In genomic region chr11:44243633-44244343, GRCh38 we compare ENCODE assay signal across 12 cellular contexts.
DNase-seq lines count a peak whose midpoint lies in the region; ATAC-seq and TF ChIP-seq lines count a peak whose summit lies in the region.
"Had no signal": no experiment of that assay in that cellular context is flagged by ENCODE, and none has a peak within 500 bp of the region (broad histone marks: within the 10 kb centered on the region; RNA-seq: fewer than 3 reads in every experiment).

No MANE protein-coding gene starts in this region.

- CTCF ChIA-PET in RWPE1 (lab: Yijun Ruan, JAX): no interaction called here

- no peak overlapping the region for H3K27ac ChIP-seq in RWPE1
- H3K27ac ChIP-seq in osteoblast (ENCODE audit: low read depth, low read length): peak overlapping the region; percentile 19
- H3K27ac ChIP-seq in esophagus muscularis mucosa (replicated peaks in 1 of 4): no peak overlapping the region
- H3K27ac ChIP-seq: sigmoid colon had no signal

- DNase-seq in GM03348 (ENCODE audit: low spot score) (peak; percentile 72), RWPE1 (ENCODE audit: low spot score) (peak; percentile 26), fibroblast of peridontal ligament (ENCODE audit: extremely low read depth) (peak; percentile 46), osteoblast (ENCODE audit: insufficient read length, low spot score, missing footprints) (peak; percentile 73), esophagus muscularis mucosa (ENCODE audit: extremely low spot score) (no peak), GF-D8 (lab: John Stamatoyannopoulos, UW) (no peak), NCI-H774 (lab: John Stamatoyannopoulos, UW) (no peak)
- no peak for DNase-seq in activated T-cell treated with anti-CD3 and anti-CD28 coated beads, Interleukin-2, amount 50 U/mL, for 72 hours
- DNase-seq: left cardiac atrium, NCI-H2227 treated with DMSO at 0.1 percent for 48 hours had no signal

- 74% methylated on average over 6 of the region's 6 CpGs for WGBS in esophagus muscularis mucosa

- H3K27me3 Mint-ChIP-seq in activated T-cell treated with anti-CD3 and anti-CD28 coated beads, Interleukin-2, amount 50 U/mL, for 72 hours (ENCODE audit: low read depth): no peaks in the 10 kb centered on the region
- H3K27me3 Mint-ChIP-seq: dendritic cell treated with granulocyte-macrophage colony-stimulating factor and Interleukin-4, amounts not matched to agents 40 ng/mL and 50 ng/mL, for 4 days had no signal

- H2AFZ ChIP-seq in osteoblast (ENCODE audit: low read length): no peak overlapping the region

- H3K4me1 ChIP-seq in osteoblast (ENCODE audit: insufficient read depth, low read length) (peaks cover 50% of the 10 kb centered on the region), esophagus muscularis mucosa (peaks cover 14 to 25% (median 19%) of the 10 kb centered on the region in 4 donors)

- TF ChIP-seq CTCF in RWPE1 (conservative IDR thresholded peaks at IDR 0.05; ENCODE audit: low read depth): no peak
- TF ChIP-seq CTCF in osteoblast (IDR thresholded peaks at IDR 0.05; ENCODE audit: extremely low read depth, low read depth, low read length): no peak
- TF ChIP-seq CTCF in esophagus muscularis mucosa (IDR thresholded peaks at IDR 0.05): no peak

- H3K36me3 Mint-ChIP-seq in activated T-cell treated with anti-CD3 and anti-CD28 coated beads, Interleukin-2, amount 50 U/mL, for 72 hours (ENCODE audit: insufficient read depth in 2 of 2): peaks cover 0 to 2% of the 10 kb centered on the region in 2 donors

- H3K4me3 ChIP-seq in osteoblast (ENCODE audit: insufficient read depth, low read length): no peak overlapping the region
- no peak overlapping the region for H3K4me3 ChIP-seq in esophagus muscularis mucosa
- H3K4me3 ChIP-seq: sigmoid colon had no signal

- TF ChIP-seq POLR2A in esophagus muscularis mucosa (IDR thresholded peaks at IDR 0.05; ENCODE audit: low read depth): no peak

- H3K27me3 ChIP-seq in osteoblast (ENCODE audit: insufficient read depth, low read length) (no peaks in the 10 kb centered on the region), esophagus muscularis mucosa (no peaks in the 10 kb centered on the region)
- H3K27me3 ChIP-seq: sigmoid colon had no signal

- POLR2A ChIA-PET in RWPE1 (lab: Yijun Ruan, JAX; ENCODE audit: low non-redundant PET): interaction anchor here (0.5 kb wide), 1 partner anchor 312 kb away, joined by 9 read pairs; no protein-coding TSS in a partner anchor

- no peak for ATAC-seq in activated T-cell treated with anti-CD3 and anti-CD28 coated beads, Interleukin-2, amount 50 U/mL, for 72 hours (replicated peaks in 1 of 2)

- H3K9me3 Mint-ChIP-seq in activated T-cell treated with anti-CD3 and anti-CD28 coated beads, Interleukin-2, amount 50 U/mL, for 72 hours: no peaks in the 10 kb centered on the region
- H3K9me3 Mint-ChIP-seq: dendritic cell treated with granulocyte-macrophage colony-stimulating factor and Interleukin-4, amounts not matched to agents 40 ng/mL and 50 ng/mL, for 4 days had no signal

- H3K27ac Mint-ChIP-seq in activated T-cell treated with anti-CD3 and anti-CD28 coated beads, Interleukin-2, amount 50 U/mL, for 72 hours: no peak overlapping the region
- H3K27ac Mint-ChIP-seq: dendritic cell treated with granulocyte-macrophage colony-stimulating factor and Interleukin-4, amounts not matched to agents 40 ng/mL and 50 ng/mL, for 4 days had no signal

- no peak for TF ChIP-seq EP300 in esophagus muscularis mucosa (IDR thresholded peaks at IDR 0.05)

- H4K20me1 ChIP-seq in osteoblast (ENCODE audit: insufficient read depth, low read length): no peaks in the 10 kb centered on the region

- H3K9me3 ChIP-seq in osteoblast (ENCODE audit: low read depth, low read length) (no peaks in the 10 kb centered on the region), esophagus muscularis mucosa (no peaks in the 10 kb centered on the region)
- H3K9me3 ChIP-seq: sigmoid colon had no signal

- intact Hi-C loops in esophagus muscularis mucosa (cut with DNase I): no loop called here

- no peaks in the 10 kb centered on the region for H3K4me1 Mint-ChIP-seq in activated T-cell treated with anti-CD3 and anti-CD28 coated beads, Interleukin-2, amount 50 U/mL, for 72 hours (ENCODE audit: low read depth)

- H3K4me3 Mint-ChIP-seq in activated T-cell treated with anti-CD3 and anti-CD28 coated beads, Interleukin-2, amount 50 U/mL, for 72 hours: no peak overlapping the region
- H3K4me3 Mint-ChIP-seq: dendritic cell treated with granulocyte-macrophage colony-stimulating factor and Interleukin-4, amounts not matched to agents 40 ng/mL and 50 ng/mL, for 4 days had no signal

- H3K79me2 ChIP-seq in osteoblast (ENCODE audit: insufficient read depth, low read length): no peaks in the 10 kb centered on the region

- peak overlapping the region; percentile 39 for H3K4me2 ChIP-seq in osteoblast (ENCODE audit: insufficient read depth, low read length)

- H3K36me3 ChIP-seq in osteoblast (ENCODE audit: insufficient read depth, low read length) (no peaks in the 10 kb centered on the region), esophagus muscularis mucosa (peaks cover 0 to 36% (median 3%) of the 10 kb centered on the region in 4 donors)

Comparison
In these comparisons a context has a peak if more than half of its experiments do, and no peak if none do; other contexts are left out.
1. DNase-seq: peak in GM03348 (single experiment), RWPE1 (single experiment), fibroblast of peridontal ligament (single experiment) and osteoblast (single experiment); none in esophagus muscularis mucosa (single experiment), GF-D8 (single experiment), activated T-cell treated with anti-CD3 and anti-CD28 coated beads, Interleukin-2, amount 50 U/mL, for 72 hours (0 of 2) and NCI-H774 (single experiment).